In the genomic region with DNA sequence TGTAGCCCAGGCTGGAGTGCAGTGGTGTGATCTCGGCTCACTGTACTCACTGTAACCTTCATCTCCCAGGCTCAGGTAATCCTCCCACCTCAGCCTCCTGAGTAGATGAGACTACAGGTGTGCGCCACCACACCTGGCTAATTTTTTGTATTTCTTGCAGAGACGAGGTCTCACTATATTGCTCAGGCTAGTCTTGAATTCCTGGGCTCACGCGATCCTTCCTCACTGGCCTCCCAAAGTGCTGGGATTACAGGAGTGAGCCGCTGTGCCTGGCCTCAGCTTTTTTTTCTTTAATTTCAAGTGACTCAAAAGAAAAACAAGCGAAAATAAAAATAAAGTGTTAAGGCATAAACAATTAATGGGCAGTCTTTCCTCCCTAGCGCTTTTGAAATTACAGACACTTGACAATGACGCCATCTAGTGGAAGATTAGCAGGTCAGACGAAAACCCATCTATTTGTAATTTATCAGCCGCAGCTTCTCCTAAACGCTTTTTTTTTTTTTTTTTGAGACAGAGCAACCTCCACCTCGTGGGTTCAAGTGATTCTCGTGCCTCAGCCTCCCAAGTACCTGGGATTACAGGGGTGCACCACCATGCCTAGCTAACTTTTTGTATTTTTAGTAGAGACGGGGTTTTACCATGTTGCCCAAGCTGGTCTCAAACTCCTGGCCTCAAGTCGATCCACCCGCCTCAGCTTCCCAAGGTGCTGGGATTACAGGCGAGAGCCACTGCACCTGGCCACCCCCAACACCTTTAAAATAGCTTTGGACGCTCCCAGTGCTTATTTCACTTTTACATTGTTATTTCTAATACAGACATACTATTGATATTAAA, we compare ENCODE assay signal across 8 cellular contexts. TPM values are rescaled to one million over a fixed set of nuclear protein-coding genes. Genes with fewer than 3 reads are reported as not detected.
A peak's percentile ranks its signal among the peaks of the same experiment; 100 is the strongest.
DNase-seq lines count a peak whose midpoint lies in the region; ATAC-seq, FAIRE-seq and TF ChIP-seq lines count a peak whose summit lies in the region.

No MANE protein-coding gene starts in this region.

- peaks cover 5% of the 10 kb centered on the region for H3K4me1 ChIP-seq in CD4-positive, alpha-beta memory T cell (ENCODE audit: insufficient read depth, low read length)
- H3K4me1 ChIP-seq in K562 (replicated peaks in 1 of 2; ENCODE audit: control insufficient read depth in 2 of 2, insufficient read depth in 2 of 2, low read length in 2 of 2) (no peaks in the 10 kb centered on the region), stomach (peaks cover 0 to 14% (median 5%) of the 10 kb centered on the region in 4 donors)

- H3K27ac ChIP-seq in CD4-positive, alpha-beta memory T cell (ENCODE audit: low read depth, low read length): no peak overlapping the region
- H3K27ac ChIP-seq in K562 (ENCODE audit: extremely low read depth, low read depth, low read length) (no peak overlapping the region), stomach (no peak overlapping the region)

- CTCF ChIA-PET in CD4-positive, alpha-beta memory T cell (lab: Charles Lee; ENCODE audit: partially characterized antibody): interaction anchor here (0.6 to 12.6 kb wide), 45 partner anchors 10 to 1746 kb away, joined by 3 to 287 read pairs (median 6); a partner anchor contains a TSS
- CTCF ChIA-PET in K562 (lab: Yijun Ruan, JAX; ENCODE audit: low intra/inter-chr PET ratio): interaction anchor here (0.5 to 4.7 kb wide), 10 partner anchors 49 to 500 kb away, joined by 3 to 71 read pairs (median 5); a partner anchor contains a TSS

- TF ChIP-seq RAD21 in K562 (CRISPR knock-in tag; conservative IDR thresholded peaks at IDR 0.05 in 1 of 2, IDR thresholded peaks at IDR 0.05 in 1 of 2): peak; percentile 90 to 97

- H3K9me1 ChIP-seq in K562 (ENCODE audit: control insufficient read depth, insufficient read depth, low read length): no peaks in the 10 kb centered on the region

- peaks cover 0 to 1% of the 10 kb centered on the region in 2 donors for H3K27me3 Mint-ChIP-seq in CD4-positive, alpha-beta memory T cell
- H3K27me3 Mint-ChIP-seq in immature natural killer cell (ENCODE audit: low read depth in 3 of 3): peaks cover 0 to 5% (median 1%) of the 10 kb centered on the region in 3 donors

- TF ChIP-seq CTCF in HFF-Myc (IDR thresholded peaks at IDR 0.05; ENCODE audit: low read depth, low read length, missing control alignments): peak; percentile 59
- TF ChIP-seq CTCF in K562 (IDR thresholded peaks at IDR 0.05 in 2 of 3, conservative IDR thresholded peaks at IDR 0.05 in 1 of 3; ENCODE audit: insufficient read depth in 2 of 3, low read depth in 1 of 3, low read length in 3 of 3): peak; percentile 69 to 89 (median 75)
- peak in 5 of 7 experiments; percentile 53 to 76 (median 72) for TF ChIP-seq CTCF in stomach (IDR thresholded peaks at IDR 0.05)

- H3K4me1 Mint-ChIP-seq in CD4-positive, alpha-beta memory T cell: peaks cover 0 to 3% (median 0%) of the 10 kb centered on the region in 4 donors
- peaks cover 0 to 12% of the 10 kb centered on the region in 2 donors for H3K4me1 Mint-ChIP-seq in immature natural killer cell

- no peaks in the 10 kb centered on the region for H3K9me3 ChIP-seq in CD4-positive, alpha-beta memory T cell (ENCODE audit: control insufficient read depth in 1 of 2, low read length in 2 of 2)
- H3K9me3 ChIP-seq in K562 (replicated peaks; ENCODE audit: control insufficient read depth, insufficient read depth, low read depth, low read length) (no peaks in the 10 kb centered on the region), stomach (no peaks in the 10 kb centered on the region)

- H3K9me3 Mint-ChIP-seq in CD4-positive, alpha-beta memory T cell: no peaks in the 10 kb centered on the region
- no peaks in the 10 kb centered on the region for H3K9me3 Mint-ChIP-seq in immature natural killer cell

- no TSS peak for BruUV-seq in K562 (replicated peaks; lab: Mats Ljungman, UMichigan)

- TF ChIP-seq POLR2A in K562 (conservative IDR thresholded peaks at IDR 0.05): no peak
- no peak for TF ChIP-seq POLR2A in stomach (IDR thresholded peaks at IDR 0.05)

- H3K27me3 ChIP-seq in CD4-positive, alpha-beta memory T cell (ENCODE audit: insufficient read depth, low read length): no peaks in the 10 kb centered on the region
- H3K27me3 ChIP-seq in K562 (ENCODE audit: control insufficient read depth in 2 of 2, insufficient read depth in 2 of 2, low read length in 2 of 2) (no peaks in the 10 kb centered on the region), stomach (no peaks in the 10 kb centered on the region)

- no peaks in the 10 kb centered on the region for H3K79me2 ChIP-seq in K562 (ENCODE audit: control insufficient read depth, insufficient read depth, low read length)

- in situ Hi-C loops in K562 (cut with MboI): loop anchor here (5.0 kb wide), 1 partner anchor 96 kb away; no protein-coding TSS in a partner anchor

- TF ChIP-seq EP300 in K562 (IDR thresholded peaks at IDR 0.05; ENCODE audit: low read length): no peak
- TF ChIP-seq EP300 in stomach (IDR thresholded peaks at IDR 0.05): no peak

- H3K27ac Mint-ChIP-seq in CD4-positive, alpha-beta memory T cell: peak overlapping the region in 1 of 7 donors; percentile 42
- H3K27ac Mint-ChIP-seq in immature natural killer cell: no peak overlapping the region

- peak; percentile 77 for ATAC-seq in K562
- ATAC-seq in HG02763 (IDR thresholded peaks at IDR 0.05; ENCODE audit: unreplicated experiment): no peak

- 19% methylated on average over 19 of the region's 19 CpGs for WGBS in K562 (ENCODE audit: insufficient coverage, low coverage, missing lambda C conversion rate)
- 28 to 36% (median 34%) methylated on average over 19 of the region's 19 CpGs for WGBS in stomach, 5 donors

- DNase-seq in CD4-positive, alpha-beta memory T cell: peak; percentile 39 to 70 (median 63)
- peak; percentile 47 for DNase-seq in HFF-Myc (ENCODE audit: extremely low read depth, low read depth)
- peak; percentile 68 for DNase-seq in NCI-H69 (lab: John Stamatoyannopoulos, UW)
- DNase-seq in K562 (ENCODE audit: extremely low read depth in 1 of 4, low spot score in 3 of 4): peak; percentile 47 to 71 (median 56)
- peak; percentile 60 to 71 (median 64) for DNase-seq in immature natural killer cell
- no peak for DNase-seq in stomach
- DNase-seq in stimulated activated CD4-positive, alpha-beta T cell treated with anti-CD3 and anti-CD28 coated beads, Interleukin-4, amount 100 ng/mL, for 4 hours: no peak

- H3K36me3 Mint-ChIP-seq in CD4-positive, alpha-beta memory T cell: no peaks in the 10 kb centered on the region
- no peaks in the 10 kb centered on the region for H3K36me3 Mint-ChIP-seq in immature natural killer cell

- H3K4me3 Mint-ChIP-seq in CD4-positive, alpha-beta memory T cell: no peak overlapping the region
- H3K4me3 Mint-ChIP-seq in immature natural killer cell: no peak overlapping the region

- H2AFZ ChIP-seq in K562 (ENCODE audit: low read depth, low read length): peak overlapping the region; percentile 74

- intact Hi-C loops in CD4-positive, alpha-beta memory T cell (cut with micrococcal nuclease): loop anchor here (1.0 kb wide), 3 partner anchors 70 to 111 kb away; no protein-coding TSS in a partner anchor
- intact Hi-C loops in K562 (cut with micrococcal nuclease): loop anchor here (1.0 to 10.0 kb wide), 3 partner anchors 97 to 514 kb away; no protein-coding TSS in a partner anchor
- intact Hi-C loops in stomach (cut with DNase I; ENCODE audit: low total_unique reads): loop anchor here (5.0 kb wide), 1 partner anchor 96 kb away; no protein-coding TSS in a partner anchor

- no peak for FAIRE-seq in K562 (lab: Jason Lieb, UNC)

- H3K36me3 ChIP-seq in CD4-positive, alpha-beta memory T cell (ENCODE audit: insufficient read depth, low read length): no peaks in the 10 kb centered on the region
- H3K36me3 ChIP-seq in K562 (ENCODE audit: control insufficient read depth, insufficient read depth, low read length) (no peaks in the 10 kb centered on the region), stomach (no peaks in the 10 kb centered on the region)

- no peak overlapping the region for H3K4me3 ChIP-seq in CD4-positive, alpha-beta memory T cell (ENCODE audit: low read length in 2 of 2)
- H3K4me3 ChIP-seq in HFF-Myc (replicated peaks; ENCODE audit: low read depth, low read length) (no peak overlapping the region), K562 (no peak overlapping the region), stomach (no peak overlapping the region)

- peak overlapping the region; percentile 34; the same call in 1 of the 2 replicates for H3K4me2 ChIP-seq in K562 (ENCODE audit: insufficient read depth, low read length)

- no peak overlapping the region for H3K9ac ChIP-seq in K562 (ENCODE audit: insufficient read depth in 1 of 2, low read depth in 2 of 2, low read length in 2 of 2)

- no peaks in the 10 kb centered on the region for H4K20me1 ChIP-seq in K562 (replicated peaks; ENCODE audit: control insufficient read depth, insufficient read depth, low read length)

- POLR2A ChIA-PET in CD4-positive, alpha-beta memory T cell (lab: Charles Lee; ENCODE audit: partially characterized antibody): interaction anchor here (0.6 to 2.6 kb wide), 9 partner anchors 74 to 291 kb away, joined by 3 to 57 read pairs (median 3); a partner anchor contains a TSS
- POLR2A ChIA-PET in K562 (lab: Yijun Ruan, JAX): interaction anchor here (0.7 to 4.2 kb wide), 5 partner anchors 81 to 318 kb away, joined by 3 to 59 read pairs (median 3); a partner anchor contains a TSS

RNA-seq across cellular contexts. Expression of a gene that starts 28.1 kb away (rescaled TPM):
- total RNA-seq in CD4-positive, alpha-beta memory T cell: 1 to 10 TPM; 3.8 to 4.0 TPM
- polyA plus RNA-seq in CD4-positive, alpha-beta memory T cell: 1 to 10 TPM; 2.8 to 5.9 TPM
- total RNA-seq in K562 (2011; cell fraction: chromatin; rRNA removed; ENCODE audit: low replicate concordance): 13.3 and 15.0 TPM in 2 replicates
- total RNA-seq in K562 (2011; cell fraction: nucleolus; rRNA removed): 5.2 and 10.7 TPM in 2 replicates
- total RNA-seq in K562 (2011; cell fraction: nucleoplasm; rRNA removed): 7.6 and 11.1 TPM in 2 replicates
- total RNA-seq in K562 (2014; rRNA removed) (2.8 and 3.3 TPM in 2 replicates), K562 (2014; rRNA removed; fragmentation: Illumina TruSeq; extraction: Trizol) (3.3 and 4.4 TPM in 2 replicates), K562 (2015; rRNA removed; fragmentation: Illumina TruSeq; extraction: Trizol) (2.9 and 3.2 TPM in 2 replicates), K562 (2021) (10.3 and 10.7 TPM in 2 replicates), stomach (10 to 100 TPM; 26.8 to 87.5 (median 50.7) TPM)
- polyA plus RNA-seq in K562 (2011; rRNA removed) (10.8 and 21.7 TPM in 2 replicates), K562 (2014; fragmentation: Illumina TruSeq; extraction: Trizol) (4.5 and 4.8 TPM in 2 replicates), K562 (2014; fragmentation: Nextera tagmentation; extraction: Ambion mirVana) (1 to 10 TPM; 1.5 to 7.4 TPM), K562 (2014; rRNA removed) (5.1 and 7.9 TPM in 2 replicates), immature natural killer cell (10 to 100 TPM; 39.2 to 60.8 (median 53.4) TPM), stomach (10 to 100 TPM in 1 of 3 donors, 1 to 10 TPM in 2; 5.5 to 13.4 (median 7.5) TPM)
- polyA plus RNA-seq in K562 (2011; cell fraction: cytosol; rRNA removed): 5.7 and 10.0 TPM in 2 replicates
- 3.7 and 4.1 TPM in 2 replicates for polyA plus RNA-seq in K562 (2011; cell fraction: nucleus; rRNA removed)
- polyA plus RNA-seq in K562 (2012): 7.9 and 15.5 TPM in 2 replicates
- 34.7 and 50.5 TPM in 2 replicates for polyA minus RNA-seq in K562 (2011; rRNA and poly(A)+ RNA removed)
- polyA minus RNA-seq in K562 (2011; cell fraction: cytosol; rRNA and poly(A)+ RNA removed): 7.3 and 20.2 TPM in 2 replicates
- polyA minus RNA-seq in K562 (2011; cell fraction: nucleus; rRNA and poly(A)+ RNA removed): 2.3 and 7.0 TPM in 2 replicates

RNA-seq across cellular contexts. Expression of a gene that starts 30.2 kb away (rescaled TPM):
- total RNA-seq in CD4-positive, alpha-beta memory T cell: under 1 TPM; 0.55 to 0.90 TPM
- polyA plus RNA-seq in CD4-positive, alpha-beta memory T cell: not detected
- 10.8 and 12.0 TPM in 2 replicates for total RNA-seq in K562 (2011; cell fraction: chromatin; rRNA removed; ENCODE audit: low replicate concordance)
- total RNA-seq in K562 (2011; cell fraction: nucleolus; rRNA removed): 5.0 and 6.2 TPM in 2 replicates
- total RNA-seq in K562 (2011; cell fraction: nucleoplasm; rRNA removed): 5.9 and 8.5 TPM in 2 replicates
- total RNA-seq in K562 (2014; rRNA removed) (3.8 and 4.3 TPM in 2 replicates), K562 (2014; rRNA removed; fragmentation: Illumina TruSeq; extraction: Trizol) (7.5 and 8.7 TPM in 2 replicates), K562 (2015; rRNA removed; fragmentation: Illumina TruSeq; extraction: Trizol) (14.1 and 16.2 TPM in 2 replicates), K562 (2021) (4.1 and 4.7 TPM in 2 replicates), stomach (1 to 10 TPM in 2 of 5 donors, not detected in 3; 1.8 to 4.2 TPM)
- polyA plus RNA-seq in K562 (2011; rRNA removed) (5.6 and 9.7 TPM in 2 replicates), K562 (2014; fragmentation: Illumina TruSeq; extraction: Trizol) (13.3 and 14.7 TPM in 2 replicates), K562 (2014; fragmentation: Nextera tagmentation; extraction: Ambion mirVana) (1 to 10 TPM; 4.6 to 7.1 TPM), K562 (2014; rRNA removed) (7.1 and 7.8 TPM in 2 replicates), immature natural killer cell (1 to 10 TPM in 2 of 3 donors, not detected in 1; 1.8 to 9.6 TPM), stomach (1 to 10 TPM; 1.4 to 3.4 (median 2.7) TPM)
- polyA plus RNA-seq in K562 (2011; cell fraction: cytosol; rRNA removed): 4.1 and 8.7 TPM in 2 replicates
- polyA plus RNA-seq in K562 (2011; cell fraction: nucleus; rRNA removed): 10.0 and 12.4 TPM in 2 replicates
- 9.0 and 64.8 TPM in 2 replicates for polyA plus RNA-seq in K562 (2012)
- polyA minus RNA-seq in K562 (2011; rRNA and poly(A)+ RNA removed): 3.8 and 5.5 TPM in 2 replicates
- 1.8 TPM in 1 of 2 replicates, not detected in the other for polyA minus RNA-seq in K562 (2011; cell fraction: cytosol; rRNA and poly(A)+ RNA removed)
- polyA minus RNA-seq in K562 (2011; cell fraction: nucleus; rRNA and poly(A)+ RNA removed): 2.2 and 5.1 TPM in 2 replicates

Comparison
In these comparisons a context has a peak if more than half of its experiments do, and no peak if none do; other contexts are left out.
1. DNase-seq: peak in CD4-positive, alpha-beta memory T cell (5 of 5), HFF-Myc (single experiment), NCI-H69 (single experiment), K562 (4 of 4) and immature natural killer cell (3 of 3); none in stomach (single experiment) and stimulated activated CD4-positive, alpha-beta T cell treated with anti-CD3 and anti-CD28 coated beads, Interleukin-4, amount 100 ng/mL, for 4 hours (0 of 2).
2. Peak in every context shown above with its lines, with median percentiles within 50 percentile points of each other: CTCF ChIP-seq.